In the genomic region with DNA sequence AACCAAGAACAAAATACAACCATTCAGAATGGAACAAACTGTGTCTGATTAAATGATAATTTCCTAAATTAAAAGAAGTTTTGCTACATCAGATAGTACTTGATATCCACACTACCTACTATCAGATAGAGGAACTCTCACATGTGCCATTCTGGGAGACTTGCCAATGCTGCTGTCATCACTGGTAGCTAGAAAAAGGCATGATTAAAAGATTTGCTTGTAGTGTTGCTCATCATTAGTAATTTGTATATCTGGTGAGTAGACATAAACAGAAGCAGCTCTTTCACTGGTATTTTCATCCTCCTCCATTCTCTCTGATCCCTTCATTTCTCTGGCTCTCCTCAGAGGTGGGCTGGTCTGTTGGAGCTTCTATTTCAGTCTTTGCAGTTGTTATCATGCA, we compare ENCODE assay signal across 7 cellular contexts. TPM values are rescaled to one million over a fixed set of nuclear protein-coding genes. Genes with fewer than 3 reads are reported as not detected.
DNase-seq lines count a peak whose midpoint lies in the region; ATAC-seq, FAIRE-seq and TF ChIP-seq lines count a peak whose summit lies in the region.

No MANE protein-coding gene starts in this region.

- H3K4me3 Mint-ChIP-seq in activated T-cell treated with anti-CD3 and anti-CD28 coated beads, Interleukin-2, amount 50 U/mL, for 72 hours: no peak overlapping the region

- DNase-seq in NCI-H69 (lab: John Stamatoyannopoulos, UW) (peak; percentile 24), epithelial cell of proximal tubule (ENCODE audit: low read depth) (peak; percentile 69), pulmonary artery endothelial cell (ENCODE audit: low read depth, low spot score) (peak; percentile 43), GM12892 (ENCODE audit: insufficient read length) (no peak)
- DNase-seq in activated T-cell treated with anti-CD3 and anti-CD28 coated beads, Interleukin-2, amount 50 U/mL, for 72 hours: no peak

- peak; percentile 35 for ATAC-seq in GM21786 (IDR thresholded peaks at IDR 0.05; ENCODE audit: unreplicated experiment)
- no peak for ATAC-seq in HG02885 (IDR thresholded peaks at IDR 0.05; ENCODE audit: poor library complexity, unreplicated experiment)
- no peak for ATAC-seq in activated T-cell treated with anti-CD3 and anti-CD28 coated beads, Interleukin-2, amount 50 U/mL, for 72 hours (replicated peaks in 1 of 2)

- no peak overlapping the region for H3K27ac Mint-ChIP-seq in activated T-cell treated with anti-CD3 and anti-CD28 coated beads, Interleukin-2, amount 50 U/mL, for 72 hours

- H3K36me3 Mint-ChIP-seq in activated T-cell treated with anti-CD3 and anti-CD28 coated beads, Interleukin-2, amount 50 U/mL, for 72 hours (ENCODE audit: insufficient read depth in 2 of 2): no peaks in the 10 kb centered on the region

- TF ChIP-seq POLR2A in GM12892 (IDR thresholded peaks at IDR 0.05; ENCODE audit: low read depth, low read length): no peak

- H3K4me1 Mint-ChIP-seq in activated T-cell treated with anti-CD3 and anti-CD28 coated beads, Interleukin-2, amount 50 U/mL, for 72 hours (ENCODE audit: low read depth): peaks cover 18% of the 10 kb centered on the region

- no peak overlapping the region for H3K4me3 ChIP-seq in epithelial cell of proximal tubule (ENCODE audit: low read depth, low read length)

- peaks cover 0 to 2% of the 10 kb centered on the region in 2 donors for H3K9me3 Mint-ChIP-seq in activated T-cell treated with anti-CD3 and anti-CD28 coated beads, Interleukin-2, amount 50 U/mL, for 72 hours

- no peak for FAIRE-seq in GM12892 (lab: Jason Lieb, UNC)

- H3K27me3 Mint-ChIP-seq in activated T-cell treated with anti-CD3 and anti-CD28 coated beads, Interleukin-2, amount 50 U/mL, for 72 hours (ENCODE audit: low read depth): no peaks in the 10 kb centered on the region

- TF ChIP-seq CTCF in epithelial cell of proximal tubule (conservative IDR thresholded peaks at IDR 0.05; ENCODE audit: low read depth, low read length): no peak

RNA-seq across cellular contexts. Expression of gene SPRY1, which starts 56.0 kb away (rescaled TPM):
- total RNA-seq in epithelial cell of proximal tubule: 6.4 and 14.8 TPM in 2 replicates
- total RNA-seq in pulmonary artery endothelial cell: 20.5 and 33.1 TPM in 2 replicates
- polyA plus RNA-seq in GM12892 (2012; ENCODE audit: missing spikeins): 1.1 TPM
- total RNA-seq in activated T-cell treated with anti-CD3 and anti-CD28 coated beads, Interleukin-2, amount 50 U/mL, for 72 hours: 10 to 100 TPM; 39.8 to 58.1 TPM

Comparison
In these comparisons a context has a peak if more than half of its experiments do, and no peak if none do; other contexts are left out.
1. DNase-seq: peak in NCI-H69 (single experiment), epithelial cell of proximal tubule (single experiment) and pulmonary artery endothelial cell (single experiment); none in GM12892 (single experiment) and activated T-cell treated with anti-CD3 and anti-CD28 coated beads, Interleukin-2, amount 50 U/mL, for 72 hours (0 of 2).